Comparison of ENCODE assay signal across 8 cellular contexts in genomic region chr16:81403601-81404391, GRCh38. TPM values are rescaled to one million over a fixed set of nuclear protein-coding genes. Genes with fewer than 3 reads are reported as not detected.
DNase-seq lines count a peak whose midpoint lies in the region; ATAC-seq and TF ChIP-seq lines count a peak whose summit lies in the region.

No MANE protein-coding gene starts in this region.

- H3K9ac ChIP-seq in OCI-LY1 (ENCODE audit: low read length) (peak overlapping the region; percentile 39; the same call in 1 of the 2 replicates), mucosa of stomach (ENCODE audit: low read length) (peak overlapping the region; percentile 22)

- no peak overlapping the region for H2AFZ ChIP-seq in OCI-LY1 (ENCODE audit: low read length)

- TF ChIP-seq CTCF in BE2C (IDR thresholded peaks at IDR 0.05; ENCODE audit: low read depth, low read length): peak; percentile 87
- peak; percentile 93 for TF ChIP-seq CTCF in OCI-LY1 (IDR thresholded peaks at IDR 0.05; ENCODE audit: low read length)
- peak; percentile 81 for TF ChIP-seq CTCF in epithelial cell of proximal tubule (conservative IDR thresholded peaks at IDR 0.05; ENCODE audit: low read depth, low read length)

- H3K9me3 ChIP-seq in BE2C: no peaks in the 10 kb centered on the region
- H3K9me3 ChIP-seq in OCI-LY1 (ENCODE audit: low read length): no peaks in the 10 kb centered on the region
- H3K9me3 ChIP-seq in mucosa of stomach (ENCODE audit: control insufficient read depth, low read length): no peaks in the 10 kb centered on the region

- no peaks in the 10 kb centered on the region for H3K36me3 ChIP-seq in BE2C
- no peaks in the 10 kb centered on the region; the same call in 1 of the 2 replicates for H3K36me3 ChIP-seq in OCI-LY1 (ENCODE audit: insufficient read depth, low read length)
- no peaks in the 10 kb centered on the region for H3K36me3 ChIP-seq in mucosa of stomach (ENCODE audit: control insufficient read depth, insufficient read depth, low read length)

- no peaks in the 10 kb centered on the region for H3K9me2 ChIP-seq in OCI-LY1 (ENCODE audit: low read depth, low read length)

- H3K79me2 ChIP-seq in OCI-LY1 (ENCODE audit: insufficient read depth, low read length): no peaks in the 10 kb centered on the region

- DNase-seq in BE2C: peak; percentile 87
- DNase-seq in HT1080 (ENCODE audit: low read depth): peak; percentile 80
- peak; percentile 98 for DNase-seq in activated CD8-positive, alpha-beta memory T cell treated with anti-CD3 and anti-CD28 coated beads, Interleukin-2, amount 50 U/mL, for 48 hours
- no peak for DNase-seq in epithelial cell of proximal tubule (ENCODE audit: low read depth)
- peak; percentile 74 for DNase-seq in stimulated activated CD8-positive, alpha-beta memory T cell treated with anti-CD3 and anti-CD28 coated beads, Interleukin-4, amount 100 ng/mL, for 24 hours (ENCODE audit: low read depth)

- no peaks in the 10 kb centered on the region for H4K20me1 ChIP-seq in OCI-LY1 (ENCODE audit: insufficient read depth, low read length)

- ATAC-seq in GM19397 (IDR thresholded peaks at IDR 0.05; ENCODE audit: unreplicated experiment): peak; percentile 76

- H3K27me3 ChIP-seq in BE2C: no peaks in the 10 kb centered on the region
- peaks cover 5% of the 10 kb centered on the region for H3K27me3 ChIP-seq in OCI-LY1 (ENCODE audit: insufficient read depth, low read length)
- H3K27me3 ChIP-seq in mucosa of stomach (ENCODE audit: control insufficient read depth, insufficient read depth, low read length): no peaks in the 10 kb centered on the region

- H3K4me1 ChIP-seq in BE2C: no peaks in the 10 kb centered on the region
- H3K4me1 ChIP-seq in OCI-LY1 (ENCODE audit: insufficient read depth, low read length, severe bottlenecking): peaks cover 18% of the 10 kb centered on the region
- H3K4me1 ChIP-seq in mucosa of stomach (ENCODE audit: control insufficient read depth, insufficient read depth, low read length): peaks cover 9% of the 10 kb centered on the region

- H3K4me3 ChIP-seq in BE2C (ENCODE audit: low read depth, low read length): peak overlapping the region; percentile 33
- H3K4me3 ChIP-seq in OCI-LY1 (ENCODE audit: low read depth, low read length, poor library complexity, severe bottlenecking): peak overlapping the region; percentile 55
- peak overlapping the region; percentile 46 for H3K4me3 ChIP-seq in epithelial cell of proximal tubule (ENCODE audit: low read depth, low read length)
- H3K4me3 ChIP-seq in mucosa of stomach (ENCODE audit: low read length): no peak overlapping the region

- H3K4me2 ChIP-seq in OCI-LY1 (ENCODE audit: low read length): peak overlapping the region; percentile 71

- no peaks in the 10 kb centered on the region for H3F3A ChIP-seq in OCI-LY1 (ENCODE audit: insufficient read depth, low read length)

- H3K27ac ChIP-seq in OCI-LY1 (ENCODE audit: low read depth, low read length, poor library complexity, severe bottlenecking): no peak overlapping the region

RNA-seq across cellular contexts. Expression of gene CMIP, which starts 40.8 kb away (rescaled TPM):
- 15.5 TPM for polyA plus RNA-seq in BE2C (2012; ENCODE audit: insufficient read depth, insufficient read length, low read depth)
- total RNA-seq in HT1080 (2014; rRNA removed; shearing (Covaris generic)): 4.7 and 9.5 TPM in 2 replicates
- 26.0 and 27.3 TPM in 2 replicates for polyA plus RNA-seq in HT1080 (2015; cell fraction: cytosol; rRNA removed)
- 21.8 TPM in 2 replicates for polyA plus RNA-seq in HT1080 (2015; cell fraction: nucleus; rRNA removed)
- total RNA-seq in epithelial cell of proximal tubule: 13.6 and 19.1 TPM in 2 replicates
